1 cellular context compared by ENCODE assay signal in the genomic region with DNA sequence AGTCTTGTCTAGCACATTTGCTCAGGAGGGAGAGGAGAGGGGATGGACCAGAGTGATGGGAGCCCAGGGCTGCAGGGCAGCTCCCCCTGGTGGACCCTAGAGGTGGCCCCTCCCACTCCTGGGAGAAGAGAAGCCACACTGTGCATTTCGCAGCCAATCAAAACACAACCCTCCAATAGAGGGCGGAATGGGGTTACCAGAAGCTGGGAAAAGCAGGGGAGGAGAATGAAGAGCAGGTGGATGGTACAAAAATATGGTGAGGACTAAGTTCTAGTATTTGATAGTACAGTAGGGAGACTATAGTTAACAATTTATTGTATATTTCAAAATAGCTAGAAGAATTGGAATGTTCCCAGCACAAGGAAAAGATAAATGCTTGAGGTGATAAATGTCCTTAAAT.
TF ChIP-seq lines count a peak whose summit lies in the region.

No MANE protein-coding gene starts in this region.

TF ChIP-seq in HepG2, 621 proteins besides CTCF, POLR2A, EP300 and RAD21 (continued from another document and continues in another):
- TF ChIP-seq, protein P1, sequence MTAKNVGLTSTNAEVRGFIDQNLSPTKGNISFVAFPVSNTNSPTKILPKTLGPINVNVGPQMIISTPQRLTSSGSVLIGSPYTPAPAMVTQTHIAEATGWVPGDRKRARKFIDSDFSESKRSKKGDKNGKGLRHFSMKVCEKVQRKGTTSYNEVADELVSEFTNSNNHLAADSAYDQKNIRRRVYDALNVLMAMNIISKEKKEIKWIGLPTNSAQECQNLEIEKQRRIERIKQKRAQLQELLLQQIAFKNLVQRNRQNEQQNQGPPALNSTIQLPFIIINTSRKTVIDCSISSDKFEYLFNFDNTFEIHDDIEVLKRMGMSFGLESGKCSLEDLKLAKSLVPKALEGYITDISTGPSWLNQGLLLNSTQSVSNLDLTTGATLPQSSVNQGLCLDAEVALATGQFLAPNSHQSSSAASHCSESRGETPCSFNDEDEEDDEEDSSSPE (CRISPR knock-in tag; IDR thresholded peaks at IDR 0.05), result peak; percentile 21; the same call in 1 of the 2 replicates
- no peak for TF ChIP-seq NR2F1 (CRISPR knock-in tag; IDR thresholded peaks at IDR 0.05)
- TF ChIP-seq, protein P2, sequence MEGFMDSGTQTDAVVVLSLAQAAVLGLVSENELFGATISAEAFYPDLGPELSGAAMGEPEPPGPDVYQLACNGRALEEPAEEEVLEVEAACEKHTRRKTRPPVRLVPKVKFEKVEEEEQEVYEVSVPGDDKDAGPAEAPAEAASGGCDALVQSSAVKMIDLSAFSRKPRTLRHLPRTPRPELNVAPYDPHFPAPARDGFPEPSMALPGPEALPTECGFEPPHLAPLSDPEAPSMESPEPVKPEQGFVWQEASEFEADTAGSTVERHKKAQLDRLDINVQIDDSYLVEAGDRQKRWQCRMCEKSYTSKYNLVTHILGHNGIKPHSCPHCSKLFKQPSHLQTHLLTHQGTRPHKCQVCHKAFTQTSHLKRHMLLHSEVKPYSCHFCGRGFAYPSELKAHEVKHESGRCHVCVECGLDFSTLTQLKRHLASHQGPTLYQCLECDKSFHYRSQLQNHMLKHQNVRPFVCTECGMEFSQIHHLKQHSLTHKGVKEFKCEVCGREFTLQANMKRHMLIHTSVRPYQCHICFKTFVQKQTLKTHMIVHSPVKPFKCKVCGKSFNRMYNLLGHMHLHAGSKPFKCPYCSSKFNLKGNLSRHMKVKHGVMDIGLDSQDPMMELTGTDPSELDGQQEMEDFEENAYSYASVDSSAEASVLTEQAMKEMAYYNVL (CRISPR knock-in tag; IDR thresholded peaks at IDR 0.05; ENCODE audit: borderline replicate concordance), result 0 out of 2 replicates have a peak, but pooled peaks have one; percentile 31
- peak; percentile 68 for TF ChIP-seq SMC3 (IDR thresholded peaks at IDR 0.05; ENCODE audit: low read length)
- no peak for TF ChIP-seq SP1 (IDR thresholded peaks at IDR 0.05)
- TF ChIP-seq SP1 (CRISPR knock-in tag; IDR thresholded peaks at IDR 0.05), result peak; percentile 92
- 0 out of 2 replicates have a peak, but pooled peaks have one; percentile 56 for TF ChIP-seq ZMYM4 (CRISPR knock-in tag; IDR thresholded peaks at IDR 0.05)
- TF ChIP-seq ARNT (IDR thresholded peaks at IDR 0.05), result no peak
- no peak for TF ChIP-seq CSRNP1 (CRISPR knock-in tag; IDR thresholded peaks at IDR 0.05)
- peak; percentile 21; the same call in 1 of the 2 replicates for TF ChIP-seq SP4 (CRISPR knock-in tag; IDR thresholded peaks at IDR 0.05)
- TF ChIP-seq ZNF225 (CRISPR knock-in tag; IDR thresholded peaks at IDR 0.05), result no peak
- peak; percentile 36; the same call in 1 of the 2 replicates for TF ChIP-seq RXRB (CRISPR knock-in tag; IDR thresholded peaks at IDR 0.05; ENCODE audit: borderline replicate concordance)
- peak; percentile 57 for TF ChIP-seq YY1 (IDR thresholded peaks at IDR 0.05; ENCODE audit: insufficient read depth, insufficient replicate concordance, low read depth, low read length)
- TF ChIP-seq ZNF468 (CRISPR knock-in tag; IDR thresholded peaks at IDR 0.05), result no peak
- TF ChIP-seq ZNF616 (CRISPR knock-in tag; IDR thresholded peaks at IDR 0.05; ENCODE audit: low read depth), result no peak
- 0 out of 2 replicates have a peak, but pooled peaks have one; percentile 22 for TF ChIP-seq MIXL1 (CRISPR knock-in tag; IDR thresholded peaks at IDR 0.05)
- 0 out of 2 replicates have a peak, but pooled peaks have one; percentile 16 for TF ChIP-seq HOXA3 (CRISPR knock-in tag; IDR thresholded peaks at IDR 0.05)
- TF ChIP-seq NKX3-1 (CRISPR knock-in tag; IDR thresholded peaks at IDR 0.05), result no peak
- TF ChIP-seq, protein P3, sequence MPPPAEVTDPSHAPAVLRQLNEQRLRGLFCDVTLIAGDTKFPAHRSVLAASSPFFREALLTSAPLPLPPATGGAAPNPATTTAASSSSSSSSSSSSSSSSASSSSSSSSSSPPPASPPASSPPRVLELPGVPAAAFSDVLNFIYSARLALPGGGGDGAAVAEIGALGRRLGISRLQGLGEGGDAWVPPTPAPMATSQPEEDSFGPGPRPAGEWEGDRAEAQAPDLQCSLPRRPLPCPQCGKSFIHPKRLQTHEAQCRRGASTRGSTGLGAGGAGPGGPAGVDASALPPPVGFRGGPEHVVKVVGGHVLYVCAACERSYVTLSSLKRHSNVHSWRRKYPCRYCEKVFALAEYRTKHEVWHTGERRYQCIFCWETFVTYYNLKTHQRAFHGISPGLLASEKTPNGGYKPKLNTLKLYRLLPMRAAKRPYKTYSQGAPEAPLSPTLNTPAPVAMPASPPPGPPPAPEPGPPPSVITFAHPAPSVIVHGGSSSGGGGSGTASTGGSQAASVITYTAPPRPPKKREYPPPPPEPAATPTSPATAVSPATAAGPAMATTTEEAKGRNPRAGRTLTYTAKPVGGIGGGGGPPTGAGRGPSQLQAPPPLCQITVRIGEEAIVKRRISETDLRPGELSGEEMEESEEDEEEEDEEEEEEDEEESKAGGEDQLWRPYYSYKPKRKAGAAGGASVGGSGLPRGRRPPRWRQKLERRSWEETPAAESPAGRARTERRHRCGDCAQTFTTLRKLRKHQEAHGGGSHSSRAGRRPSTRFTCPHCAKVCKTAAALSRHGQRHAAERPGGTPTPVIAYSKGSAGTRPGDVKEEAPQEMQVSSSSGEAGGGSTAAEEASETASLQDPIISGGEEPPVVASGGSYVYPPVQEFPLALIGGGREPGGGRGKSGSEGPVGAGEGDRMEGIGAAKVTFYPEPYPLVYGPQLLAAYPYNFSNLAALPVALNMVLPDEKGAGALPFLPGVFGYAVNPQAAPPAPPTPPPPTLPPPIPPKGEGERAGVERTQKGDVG (CRISPR knock-in tag; IDR thresholded peaks at IDR 0.05; ENCODE audit: borderline replicate concordance), result no peak
- TF ChIP-seq MBD4 (IDR thresholded peaks at IDR 0.05; ENCODE audit: borderline replicate concordance, low read length), result no peak
- TF ChIP-seq, protein P4, sequence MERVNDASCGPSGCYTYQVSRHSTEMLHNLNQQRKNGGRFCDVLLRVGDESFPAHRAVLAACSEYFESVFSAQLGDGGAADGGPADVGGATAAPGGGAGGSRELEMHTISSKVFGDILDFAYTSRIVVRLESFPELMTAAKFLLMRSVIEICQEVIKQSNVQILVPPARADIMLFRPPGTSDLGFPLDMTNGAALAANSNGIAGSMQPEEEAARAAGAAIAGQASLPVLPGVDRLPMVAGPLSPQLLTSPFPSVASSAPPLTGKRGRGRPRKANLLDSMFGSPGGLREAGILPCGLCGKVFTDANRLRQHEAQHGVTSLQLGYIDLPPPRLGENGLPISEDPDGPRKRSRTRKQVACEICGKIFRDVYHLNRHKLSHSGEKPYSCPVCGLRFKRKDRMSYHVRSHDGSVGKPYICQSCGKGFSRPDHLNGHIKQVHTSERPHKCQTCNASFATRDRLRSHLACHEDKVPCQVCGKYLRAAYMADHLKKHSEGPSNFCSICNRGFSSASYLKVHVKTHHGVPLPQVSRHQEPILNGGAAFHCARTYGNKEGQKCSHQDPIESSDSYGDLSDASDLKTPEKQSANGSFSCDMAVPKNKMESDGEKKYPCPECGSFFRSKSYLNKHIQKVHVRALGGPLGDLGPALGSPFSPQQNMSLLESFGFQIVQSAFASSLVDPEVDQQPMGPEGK (CRISPR knock-in tag; IDR thresholded peaks at IDR 0.05), result 0 out of 2 replicates have a peak, but pooled peaks have one; percentile 15
- TF ChIP-seq, protein P5, sequence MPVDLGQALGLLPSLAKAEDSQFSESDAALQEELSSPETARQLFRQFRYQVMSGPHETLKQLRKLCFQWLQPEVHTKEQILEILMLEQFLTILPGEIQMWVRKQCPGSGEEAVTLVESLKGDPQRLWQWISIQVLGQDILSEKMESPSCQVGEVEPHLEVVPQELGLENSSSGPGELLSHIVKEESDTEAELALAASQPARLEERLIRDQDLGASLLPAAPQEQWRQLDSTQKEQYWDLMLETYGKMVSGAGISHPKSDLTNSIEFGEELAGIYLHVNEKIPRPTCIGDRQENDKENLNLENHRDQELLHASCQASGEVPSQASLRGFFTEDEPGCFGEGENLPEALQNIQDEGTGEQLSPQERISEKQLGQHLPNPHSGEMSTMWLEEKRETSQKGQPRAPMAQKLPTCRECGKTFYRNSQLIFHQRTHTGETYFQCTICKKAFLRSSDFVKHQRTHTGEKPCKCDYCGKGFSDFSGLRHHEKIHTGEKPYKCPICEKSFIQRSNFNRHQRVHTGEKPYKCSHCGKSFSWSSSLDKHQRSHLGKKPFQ (CRISPR knock-in tag; IDR thresholded peaks at IDR 0.05; ENCODE audit: insufficient replicate concordance), result no peak
- TF ChIP-seq SP5 (CRISPR knock-in tag; IDR thresholded peaks at IDR 0.05; ENCODE audit: borderline replicate concordance, low read depth), result 0 out of 2 replicates have a peak, but pooled peaks have one; percentile 42
- 0 out of 2 replicates have a peak, but pooled peaks have one; percentile 33 for TF ChIP-seq ZNF350 (CRISPR knock-in tag; IDR thresholded peaks at IDR 0.05; ENCODE audit: borderline replicate concordance, low read depth)
- no peak for TF ChIP-seq GMEB2 (CRISPR knock-in tag; IDR thresholded peaks at IDR 0.05; ENCODE audit: low read depth)
- peak; percentile 79; the same call in 1 of the 2 replicates for TF ChIP-seq ZNF567 (CRISPR knock-in tag; IDR thresholded peaks at IDR 0.05; ENCODE audit: borderline replicate concordance)
- 0 out of 2 replicates have a peak, but pooled peaks have one; percentile 53 for TF ChIP-seq KLF13 (CRISPR knock-in tag; IDR thresholded peaks at IDR 0.05)
- TF ChIP-seq MAX (IDR thresholded peaks at IDR 0.05), result 0 out of 2 replicates have a peak, but pooled peaks have one; percentile 13
- TF ChIP-seq, protein P6, sequence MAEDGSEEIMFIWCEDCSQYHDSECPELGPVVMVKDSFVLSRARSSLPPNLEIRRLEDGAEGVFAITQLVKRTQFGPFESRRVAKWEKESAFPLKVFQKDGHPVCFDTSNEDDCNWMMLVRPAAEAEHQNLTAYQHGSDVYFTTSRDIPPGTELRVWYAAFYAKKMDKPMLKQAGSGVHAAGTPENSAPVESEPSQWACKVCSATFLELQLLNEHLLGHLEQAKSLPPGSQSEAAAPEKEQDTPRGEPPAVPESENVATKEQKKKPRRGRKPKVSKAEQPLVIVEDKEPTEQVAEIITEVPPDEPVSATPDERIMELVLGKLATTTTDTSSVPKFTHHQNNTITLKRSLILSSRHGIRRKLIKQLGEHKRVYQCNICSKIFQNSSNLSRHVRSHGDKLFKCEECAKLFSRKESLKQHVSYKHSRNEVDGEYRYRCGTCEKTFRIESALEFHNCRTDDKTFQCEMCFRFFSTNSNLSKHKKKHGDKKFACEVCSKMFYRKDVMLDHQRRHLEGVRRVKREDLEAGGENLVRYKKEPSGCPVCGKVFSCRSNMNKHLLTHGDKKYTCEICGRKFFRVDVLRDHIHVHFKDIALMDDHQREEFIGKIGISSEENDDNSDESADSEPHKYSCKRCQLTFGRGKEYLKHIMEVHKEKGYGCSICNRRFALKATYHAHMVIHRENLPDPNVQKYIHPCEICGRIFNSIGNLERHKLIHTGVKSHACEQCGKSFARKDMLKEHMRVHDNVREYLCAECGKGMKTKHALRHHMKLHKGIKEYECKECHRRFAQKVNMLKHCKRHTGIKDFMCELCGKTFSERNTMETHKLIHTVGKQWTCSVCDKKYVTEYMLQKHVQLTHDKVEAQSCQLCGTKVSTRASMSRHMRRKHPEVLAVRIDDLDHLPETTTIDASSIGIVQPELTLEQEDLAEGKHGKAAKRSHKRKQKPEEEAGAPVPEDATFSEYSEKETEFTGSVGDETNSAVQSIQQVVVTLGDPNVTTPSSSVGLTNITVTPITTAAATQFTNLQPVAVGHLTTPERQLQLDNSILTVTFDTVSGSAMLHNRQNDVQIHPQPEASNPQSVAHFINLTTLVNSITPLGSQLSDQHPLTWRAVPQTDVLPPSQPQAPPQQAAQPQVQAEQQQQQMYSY (CRISPR knock-in tag; IDR thresholded peaks at IDR 0.05), result peak; percentile 50
- peak; percentile 61; the same call in 1 of the 2 replicates for TF ChIP-seq NFYC (CRISPR knock-in tag; IDR thresholded peaks at IDR 0.05)
- TF ChIP-seq, protein P7, sequence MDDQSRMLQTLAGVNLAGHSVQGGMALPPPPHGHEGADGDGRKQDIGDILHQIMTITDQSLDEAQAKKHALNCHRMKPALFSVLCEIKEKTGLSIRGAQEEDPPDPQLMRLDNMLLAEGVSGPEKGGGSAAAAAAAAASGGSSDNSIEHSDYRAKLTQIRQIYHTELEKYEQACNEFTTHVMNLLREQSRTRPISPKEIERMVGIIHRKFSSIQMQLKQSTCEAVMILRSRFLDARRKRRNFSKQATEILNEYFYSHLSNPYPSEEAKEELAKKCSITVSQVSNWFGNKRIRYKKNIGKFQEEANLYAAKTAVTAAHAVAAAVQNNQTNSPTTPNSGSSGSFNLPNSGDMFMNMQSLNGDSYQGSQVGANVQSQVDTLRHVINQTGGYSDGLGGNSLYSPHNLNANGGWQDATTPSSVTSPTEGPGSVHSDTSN (CRISPR knock-in tag; IDR thresholded peaks at IDR 0.05; ENCODE audit: borderline replicate concordance), result no peak
- 0 out of 2 replicates have a peak, but pooled peaks have one; percentile 38 for TF ChIP-seq SAP130 (CRISPR knock-in tag; IDR thresholded peaks at IDR 0.05; ENCODE audit: low read depth)
- no peak for TF ChIP-seq SOX5 (CRISPR knock-in tag; IDR thresholded peaks at IDR 0.05; ENCODE audit: borderline replicate concordance)
- peak; percentile 50; the same call in 1 of the 2 replicates for TF ChIP-seq ZSCAN25 (CRISPR knock-in tag; IDR thresholded peaks at IDR 0.05)
- peak; percentile 83; the same call in 1 of the 2 replicates for TF ChIP-seq ZKSCAN1 (IDR thresholded peaks at IDR 0.05; ENCODE audit: low read length)
- 0 out of 2 replicates have a peak, but pooled peaks have one; percentile 24 for TF ChIP-seq ZNF430 (CRISPR knock-in tag; IDR thresholded peaks at IDR 0.05)
- TF ChIP-seq ZNF337 (CRISPR knock-in tag; IDR thresholded peaks at IDR 0.05; ENCODE audit: borderline replicate concordance, low read depth), result no peak
- TF ChIP-seq NFKB2 (CRISPR knock-in tag; IDR thresholded peaks at IDR 0.05; ENCODE audit: borderline replicate concordance), result 0 out of 2 replicates have a peak, but pooled peaks have one; percentile 25
- TF ChIP-seq XRCC5 (optimal IDR thresholded peaks at IDR 0.05; ENCODE audit: low read length), result peak; percentile 95
